In the genomic region with DNA sequence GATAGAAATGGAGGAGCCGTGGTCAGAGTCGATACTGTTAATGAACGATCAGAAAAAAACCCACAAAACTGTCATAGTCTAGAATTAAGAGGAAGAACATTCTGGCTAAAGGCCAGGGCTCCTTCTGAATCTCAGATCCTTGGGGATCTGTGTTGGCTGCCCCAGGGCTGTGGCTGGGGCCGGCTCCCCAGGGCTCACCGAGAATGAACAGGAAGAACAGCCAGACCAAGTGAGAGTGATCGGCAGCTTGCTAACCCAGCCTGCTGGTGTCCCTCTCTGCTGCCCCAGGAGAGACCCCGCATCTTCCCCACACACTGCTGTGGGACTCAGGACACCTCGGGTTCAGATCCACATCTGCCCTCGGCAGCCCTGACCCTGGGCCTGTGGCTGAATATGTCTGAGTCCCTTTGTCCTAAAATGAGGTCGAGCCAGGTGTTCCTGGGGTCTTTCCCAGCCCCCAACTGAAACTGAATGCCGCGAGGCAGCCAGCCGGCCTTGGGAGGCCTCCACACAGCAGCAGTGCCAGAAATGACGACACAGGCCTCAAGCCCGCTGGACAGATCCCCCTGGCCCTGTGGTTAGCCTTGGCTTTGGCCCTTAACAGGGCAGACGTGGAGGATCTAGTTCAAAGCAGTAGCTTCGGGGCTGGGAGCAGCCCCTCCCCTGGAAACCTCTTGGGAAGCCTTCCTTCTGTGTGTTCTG, we compare ENCODE assay signal across 11 cellular contexts. TPM values are rescaled to one million over a fixed set of nuclear protein-coding genes. Genes with fewer than 3 reads are reported as not detected.
DNase-seq lines count a peak whose midpoint lies in the region; ATAC-seq, FAIRE-seq and TF ChIP-seq lines count a peak whose summit lies in the region.
"Had no signal": no experiment of that assay in that cellular context is flagged by ENCODE, and none has a peak within 500 bp of the region (broad histone marks: within the 10 kb centered on the region; RNA-seq: fewer than 3 reads in every experiment).

No MANE protein-coding gene starts in this region.

- H3K9me3 ChIP-seq in adrenal gland (replicated peaks in 1 of 3): no peaks in the 10 kb centered on the region
- H3K9me3 ChIP-seq in pancreas: no peaks in the 10 kb centered on the region

- no peaks in the 10 kb centered on the region for H3K4me1 Mint-ChIP-seq in stimulated activated naive CD8-positive, alpha-beta T cell treated with anti-CD3 and anti-CD28 coated beads, Interleukin-15, amount 100 ng/mL, for 72 hours

- H3K4me3 Mint-ChIP-seq in stimulated activated naive CD8-positive, alpha-beta T cell treated with anti-CD3 and anti-CD28 coated beads, Interleukin-15, amount 100 ng/mL, for 72 hours: no peak overlapping the region
- H3K4me3 Mint-ChIP-seq: CD4-positive, CD25-positive, alpha-beta regulatory T cell had no signal

- TF ChIP-seq CTCF in AG09309 (IDR thresholded peaks at IDR 0.05; ENCODE audit: control insufficient read depth, insufficient read depth, low read depth, low read length, missing control alignments) (no peak), adrenal gland (IDR thresholded peaks at IDR 0.05) (no peak), pancreas (IDR thresholded peaks at IDR 0.05) (no peak)

- intact Hi-C loops in adrenal gland (cut with DNase I) (loop anchor here (5.0 to 10.0 kb wide), 2 partner anchors 62 to 130 kb away; no protein-coding TSS in a partner anchor), Right ventricle myocardium superior (cut with DNase I) (loop anchor here (10.0 kb wide), 1 partner anchor 62 kb away; no protein-coding TSS in a partner anchor), pancreas (cut with DNase I) (no loop called here)

- H3K27ac ChIP-seq in adrenal gland (peak overlapping the region in 4 of 5 donors; percentile 78 to 95 (median 80)), pancreas (peak overlapping the region; percentile 8 to 57 (median 30))

- peak; percentile 74 for ATAC-seq in Right ventricle myocardium superior (ENCODE audit: poor library complexity)
- ATAC-seq in pancreas: peak; percentile 19 to 69 (median 58)
- ATAC-seq in stimulated activated naive CD8-positive, alpha-beta T cell treated with anti-CD3 and anti-CD28 coated beads, Interleukin-15, amount 100 ng/mL, for 72 hours: no peak
- ATAC-seq: SK-N-SH treated with all-trans-retinoic acid at 6 μM for 48 hours had no signal

- H3K4me3 ChIP-seq in AG09309 (ENCODE audit: control insufficient read depth, low read depth, low read length) (no peak overlapping the region), adrenal gland (peak overlapping the region in 1 of 4 donors; percentile 25), pancreas (no peak overlapping the region)

- DNase-seq in AG09309 (ENCODE audit: low read depth) (peak; percentile 18), adrenal gland (peak; percentile 78 to 92 (median 89)), Right ventricle myocardium superior (peak; percentile 77), pancreas (peak in 3 of 6 donors; percentile 34 to 59 (median 45)), middle frontal gyrus (ENCODE audit: extremely low spot score, low spot score) (no peak), T-helper 1 cell (no peak)
- no peak for DNase-seq in stimulated activated naive CD8-positive, alpha-beta T cell treated with anti-CD3 and anti-CD28 coated beads, Interleukin-15, amount 100 ng/mL, for 72 hours
- no peak for DNase-seq in activated effector memory CD4-positive, alpha-beta T cell treated with anti-CD3 and anti-CD28 coated beads, Interleukin-2, amount 50 U/mL, for 16 hours
- DNase-seq: CD4-positive, CD25-positive, alpha-beta regulatory T cell; NCI-H1105 had no signal

- no peaks in the 10 kb centered on the region for H3K9me3 Mint-ChIP-seq in stimulated activated naive CD8-positive, alpha-beta T cell treated with anti-CD3 and anti-CD28 coated beads, Interleukin-15, amount 100 ng/mL, for 72 hours
- H3K9me3 Mint-ChIP-seq: CD4-positive, CD25-positive, alpha-beta regulatory T cell had no signal

- no peaks in the 10 kb centered on the region for H3K27me3 Mint-ChIP-seq in stimulated activated naive CD8-positive, alpha-beta T cell treated with anti-CD3 and anti-CD28 coated beads, Interleukin-15, amount 100 ng/mL, for 72 hours

- H3K27me3 ChIP-seq in adrenal gland (no peaks in the 10 kb centered on the region), pancreas (no peaks in the 10 kb centered on the region)

- peak in 1 of 2 donors; percentile 42 for TF ChIP-seq POLR2A in adrenal gland (IDR thresholded peaks at IDR 0.05)

- FAIRE-seq in pancreas (lab: Jason Lieb, UNC): no peak

- H3K4me1 ChIP-seq in adrenal gland (replicated peaks in 1 of 2): peaks cover 11 to 24% of the 10 kb centered on the region in 2 donors
- H3K4me1 ChIP-seq in pancreas: no peaks in the 10 kb centered on the region

- H3K36me3 ChIP-seq in adrenal gland (replicated peaks in 1 of 2): peaks cover 0 to 23% of the 10 kb centered on the region in 2 donors
- H3K36me3 ChIP-seq in pancreas: peaks cover 0 to 9% (median 3%) of the 10 kb centered on the region in 3 donors

- 33 to 56% (median 44%) methylated on average over 11 to 17 of the region's 17 CpGs for WGBS in adrenal gland, 4 donors
- 48 to 57% methylated on average over 17 of the region's 17 CpGs for WGBS in pancreas, 2 donors

- H3K27ac Mint-ChIP-seq in stimulated activated naive CD8-positive, alpha-beta T cell treated with anti-CD3 and anti-CD28 coated beads, Interleukin-15, amount 100 ng/mL, for 72 hours: no peak overlapping the region

RNA-seq across cellular contexts. Expression of gene CLEC18A, which starts 23.9 kb away (rescaled TPM):
- total RNA-seq in adrenal gland (1 to 10 TPM; 1.0 to 8.0 (median 3.0) TPM), Right ventricle myocardium superior (0.24 TPM), pancreas (1 to 10 TPM in 1 of 6 donors, under 1 TPM in 5; 0.28 to 1.6 (median 0.35) TPM)
- polyA plus RNA-seq in adrenal gland (1 to 10 TPM; 1.2 to 3.9 (median 2.9) TPM), pancreas (1 to 10 TPM; 2.2 to 5.5 TPM)

Comparison
In these comparisons a context has a peak if more than half of its experiments do, and no peak if none do; other contexts are left out.
1. DNase-seq: peak in AG09309 (single experiment), adrenal gland (7 of 7) and Right ventricle myocardium superior (single experiment); none in middle frontal gyrus (single experiment), stimulated activated naive CD8-positive, alpha-beta T cell treated with anti-CD3 and anti-CD28 coated beads, Interleukin-15, amount 100 ng/mL, for 72 hours (0 of 2), activated effector memory CD4-positive, alpha-beta T cell treated with anti-CD3 and anti-CD28 coated beads, Interleukin-2, amount 50 U/mL, for 16 hours (single experiment) and T-helper 1 cell (0 of 5).
2. intact Hi-C loops: an anchor here in adrenal gland (5.0 to 10.0 kb wide) and Right ventricle myocardium superior (10.0 kb wide); none called in pancreas.